12 cellular contexts compared by ENCODE assay signal in the genomic region with DNA sequence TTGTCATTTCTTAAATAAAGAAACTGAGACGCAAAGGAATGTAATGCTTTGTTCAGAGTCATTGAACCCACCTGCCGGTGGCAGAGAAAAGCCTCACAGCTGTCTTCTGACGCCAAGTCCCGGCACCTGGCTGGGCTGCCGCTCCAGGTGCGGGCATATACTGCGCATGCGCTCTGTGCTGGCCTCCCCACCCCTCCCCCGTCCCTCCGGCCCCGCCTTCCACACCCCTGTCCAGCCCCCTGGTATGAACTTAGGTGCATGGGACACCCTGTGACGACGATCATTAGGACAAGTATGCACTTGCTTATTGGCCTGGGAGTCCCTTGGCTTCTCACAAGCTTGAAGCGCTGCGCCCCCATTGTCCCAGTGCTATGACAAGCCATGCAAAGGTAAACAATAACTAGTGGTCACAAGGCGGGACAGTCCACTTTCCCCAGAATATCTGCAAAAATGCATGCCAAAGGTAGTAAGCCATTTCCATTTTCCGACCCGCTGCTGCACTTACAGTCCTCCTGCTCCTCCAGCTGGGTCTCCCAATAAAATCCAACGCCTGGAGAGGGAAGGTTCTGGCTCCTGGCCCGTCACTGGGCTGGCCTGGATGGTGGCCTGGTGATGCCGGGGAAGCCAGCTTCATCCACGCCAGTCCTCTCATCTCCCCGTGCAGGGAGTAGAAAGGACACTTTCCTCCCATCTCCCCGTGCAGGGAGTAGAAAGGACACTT.
A peak's percentile ranks its signal among the peaks of the same experiment; 100 is the strongest.
DNase-seq lines count a peak whose midpoint lies in the region; ATAC-seq and TF ChIP-seq lines count a peak whose summit lies in the region.
"Had no signal": no experiment of that assay in that cellular context is flagged by ENCODE, and none has a peak within 500 bp of the region (broad histone marks: within the 10 kb centered on the region; RNA-seq: fewer than 3 reads in every experiment).

No MANE protein-coding gene starts in this region.

- H4K20me1 ChIP-seq in PC-9 (ENCODE audit: insufficient read depth), result no peaks in the 10 kb centered on the region

- H2AK5ac ChIP-seq in mesendoderm (ENCODE audit: low read length), result no peak overlapping the region

- no peak overlapping the region for H4K8ac ChIP-seq in mesendoderm (ENCODE audit: low read depth, low read length)

- no peaks in the 10 kb centered on the region for H3K36me3 ChIP-seq in breast epithelium
- no peaks in the 10 kb centered on the region for H3K36me3 ChIP-seq in mesendoderm (ENCODE audit: control insufficient read depth, insufficient read depth, low read length)
- no peaks in the 10 kb centered on the region for H3K36me3 ChIP-seq in PC-9 (ENCODE audit: low read depth)

- ATAC-seq in GM21447 (IDR thresholded peaks at IDR 0.05; ENCODE audit: unreplicated experiment), result no peak
- ATAC-seq in GM21576 (IDR thresholded peaks at IDR 0.05; ENCODE audit: unreplicated experiment), result no peak
- ATAC-seq: GM12878 had no signal

- H3K27me3 ChIP-seq in breast epithelium (no peaks in the 10 kb centered on the region), mesendoderm (ENCODE audit: insufficient read depth, low read length, poor library complexity) (no peaks in the 10 kb centered on the region), PC-9 (ENCODE audit: insufficient read depth, low read depth) (no peaks in the 10 kb centered on the region)

- H3K9me3 ChIP-seq in breast epithelium, result no peaks in the 10 kb centered on the region
- no peaks in the 10 kb centered on the region for H3K9me3 ChIP-seq in PC-9 (ENCODE audit: insufficient read depth, low read depth)

- no peak for TF ChIP-seq CTCF in breast epithelium (IDR thresholded peaks at IDR 0.05)
- TF ChIP-seq CTCF in mesothelial cell of epicardium (IDR thresholded peaks at IDR 0.05; ENCODE audit: unreplicated experiment), result no peak
- no peak for TF ChIP-seq CTCF in PC-9 (conservative IDR thresholded peaks at IDR 0.05)

- no peak overlapping the region for H3K4me3 Mint-ChIP-seq in mesothelial cell of epicardium

- H3K79me2 ChIP-seq in mesendoderm (ENCODE audit: control insufficient read depth, insufficient read depth, low read length), result no peaks in the 10 kb centered on the region
- no peaks in the 10 kb centered on the region for H3K79me2 ChIP-seq in PC-9 (ENCODE audit: low read depth)

- POLR2A ChIA-PET in PC-9 (lab: Charles Lee; ENCODE audit: unreplicated experiment), result no interaction called here

- no peak overlapping the region for H4K5ac ChIP-seq in mesendoderm (ENCODE audit: low read length)

- H3K4me1 Mint-ChIP-seq in mesothelial cell of epicardium, result peaks cover 8% of the 10 kb centered on the region

- H3K79me1 ChIP-seq in mesendoderm (ENCODE audit: low read length), result no peaks in the 10 kb centered on the region

- no peak overlapping the region for H3K4me2 ChIP-seq in mesendoderm (ENCODE audit: low read length)
- no peak overlapping the region for H3K4me2 ChIP-seq in PC-9

- no peak overlapping the region for H3K18ac ChIP-seq in mesendoderm (ENCODE audit: low read length)

- BruUV-seq in PC-9 (replicated peaks; lab: Mats Ljungman, UMichigan), result no TSS peak

- H3K4ac ChIP-seq in mesendoderm (ENCODE audit: low read depth, low read length), result no peak overlapping the region

- no CpG with 5 or more reads among the region's 24 CpGs for WGBS in mesendoderm (ENCODE audit: extremely low coverage, insufficient coverage, low lambda C conversion rate)

- H2BK15ac ChIP-seq in mesendoderm (replicated peaks; ENCODE audit: low read depth), result no peak overlapping the region

- no peaks in the 10 kb centered on the region for H3K9me2 ChIP-seq in PC-9 (ENCODE audit: insufficient read depth)

- TF ChIP-seq POLR2A in breast epithelium (IDR thresholded peaks at IDR 0.05), result no peak

- H3K9ac ChIP-seq in mesendoderm (ENCODE audit: low read length), result no peak overlapping the region

- no peaks in the 10 kb centered on the region for H3K9me3 Mint-ChIP-seq in mesothelial cell of epicardium

- DNase-seq in DMS153 (lab: John Stamatoyannopoulos, UW) (peak; percentile 78), NCI-H1105 treated with DMSO at 0.1 percent for 48 hours (lab: John Stamatoyannopoulos, UW) (peak; percentile 84), breast epithelium (ENCODE audit: low spot score in 2 of 2) (peak in 1 of 2 donors; percentile 64), mesendoderm (peak; percentile 46), mesothelial cell of epicardium (ENCODE audit: low spot score in 2 of 2, unreplicated experiment in 2 of 2) (no peak), PC-9 (no peak)
- DNase-seq: C1 segment of cervical spinal cord, GOT3, T-helper 9 cell had no signal

- H2BK5ac ChIP-seq in mesendoderm (ENCODE audit: low read length), result no peak overlapping the region

- H3K4me3 ChIP-seq in breast epithelium, result peak overlapping the region in 2 of 3 donors; percentile 4 to 26
- H3K4me3 ChIP-seq in mesendoderm (ENCODE audit: low read length), result no peak overlapping the region
- H3K4me3 ChIP-seq in PC-9, result no peak overlapping the region
- H3K4me3 ChIP-seq: GM12878 had no signal

- no peak overlapping the region for H2BK120ac ChIP-seq in mesendoderm (ENCODE audit: low read depth, low read length)

- no peak overlapping the region for H3K23ac ChIP-seq in mesendoderm (ENCODE audit: low read length)

- no peak overlapping the region for H2AFZ ChIP-seq in PC-9

- no peaks in the 10 kb centered on the region for H3K36me3 Mint-ChIP-seq in mesothelial cell of epicardium

- intact Hi-C loops in breast epithelium (cut with DNase I; ENCODE audit: low total_unique reads) (no loop called here), PC-9 (cut with micrococcal nuclease; ENCODE audit: unreplicated experiment) (loop anchor here (10.0 kb wide), 1 partner anchor 168 kb away; no protein-coding TSS in a partner anchor)

- no peak overlapping the region for H3K56ac ChIP-seq in mesendoderm (ENCODE audit: low read length)

- H3K27ac ChIP-seq in breast epithelium (peak overlapping the region; percentile 21 to 61), mesendoderm (ENCODE audit: low read depth, low read length) (no peak overlapping the region), PC-9 (no peak overlapping the region)

- H3F3A ChIP-seq in PC-9 (ENCODE audit: insufficient read depth, low read depth), result no peaks in the 10 kb centered on the region

- CTCF ChIA-PET in PC-9 (lab: Charles Lee), result no interaction called here

- no peaks in the 10 kb centered on the region for H3K4me1 ChIP-seq in breast epithelium
- no peaks in the 10 kb centered on the region for H3K4me1 ChIP-seq in mesendoderm (ENCODE audit: control insufficient read depth, low read depth, low read length)
- H3K4me1 ChIP-seq in PC-9 (replicated peaks; ENCODE audit: insufficient read depth), result no peaks in the 10 kb centered on the region

- no peak overlapping the region for H3K27ac Mint-ChIP-seq in mesothelial cell of epicardium

- H3K27me3 Mint-ChIP-seq in mesothelial cell of epicardium (ENCODE audit: low read depth), result peaks cover 9% of the 10 kb centered on the region

Comparison
In these comparisons a context has a peak if more than half of its experiments do, and no peak if none do; other contexts are left out.
1. DNase-seq: peak in DMS153 (single experiment), NCI-H1105 treated with DMSO at 0.1 percent for 48 hours (single experiment) and mesendoderm (single experiment); none in mesothelial cell of epicardium (0 of 2) and PC-9 (0 of 2).
2. H3K27ac ChIP-seq: peak in breast epithelium (2 of 2); none in mesendoderm (single experiment) and PC-9 (single experiment).
3. H3K4me3 ChIP-seq: peak in breast epithelium (2 of 3); none in mesendoderm (single experiment) and PC-9 (single experiment).